Comparison of ENCODE assay signal across 28 cellular contexts in the genomic region with DNA sequence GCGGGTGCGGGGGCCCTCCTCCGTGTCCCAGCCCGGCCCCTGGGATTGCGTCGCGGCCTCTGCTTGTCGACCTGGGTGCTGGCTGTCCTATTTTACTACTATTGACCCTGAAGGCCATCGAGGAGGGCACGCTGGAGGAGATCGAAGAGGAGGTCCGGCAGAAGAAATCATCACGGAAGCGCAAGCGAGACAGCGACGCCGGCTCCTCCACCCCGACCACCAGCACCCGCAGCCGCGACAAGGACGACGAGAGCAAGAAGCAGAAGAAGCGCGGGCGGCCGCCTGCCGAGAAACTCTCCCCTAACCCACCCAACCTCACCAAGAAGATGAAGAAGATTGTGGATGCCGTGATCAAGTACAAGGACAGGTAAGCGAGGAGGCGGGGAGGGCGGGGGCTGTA.
"Had no signal": no experiment of that assay in that cellular context is flagged by ENCODE, and none has a peak within 500 bp of the region (broad histone marks: within the 10 kb centered on the region; RNA-seq: fewer than 3 reads in every experiment).

No MANE protein-coding gene starts in this region.

- H3K4me3 ChIP-seq: ascending aorta, esophagus muscularis mucosa, left ventricle myocardium inferior, psoas muscle, tibial nerve had no signal

- H2AFZ ChIP-seq: parathyroid adenoma had no signal

- H3K27me3 ChIP-seq: ascending aorta, brain microvascular endothelial cell, esophagus muscularis mucosa, tibial nerve had no signal

- H3K27ac Mint-ChIP-seq: activated naive CD4-positive, alpha-beta T cell treated with anti-CD3 and anti-CD28 coated beads for 36 hours; activated T-cell treated with anti-CD3 and anti-CD28 coated beads, Interleukin-2, amount 50 U/mL, for 72 hours; mesothelial cell of epicardium; naive B cell; T-helper 1 cell treated with Interleukin-12 subunit alpha and Interleukin-12 subunit beta and Interleukin-4 antibody, amounts not matched to agents 30 μg/mL and 1 μg/mL, for 36 hours; WTC11 had no signal

- FAIRE-seq: frontal cortex, islet of Langerhans, urothelium cell line had no signal

- DNase-seq: activated CD4-positive, alpha-beta T cell treated with anti-CD3 and anti-CD28 coated beads for 1 hour; activated CD4-positive, alpha-beta T cell treated with anti-CD3 and anti-CD28 coated beads, Interleukin-2, amount 50 U/mL, for 1 hour; activated effector memory CD4-positive, alpha-beta T cell treated with anti-CD3 and anti-CD28 coated beads, Interleukin-2, amount 50 U/mL, for 16 hours; activated naive CD4-positive, alpha-beta T cell treated with anti-CD3 and anti-CD28 coated beads for 36 hours; activated naive CD8-positive, alpha-beta T cell treated with anti-CD3 and anti-CD28 coated beads for 36 hours; activated T-cell treated with anti-CD3 and anti-CD28 coated beads for 4 hours; activated T-cell treated with anti-CD3 and anti-CD28 coated beads, Interleukin-2, amount 50 U/mL, for 72 hours; brain microvascular endothelial cell; caudate nucleus; endodermal cell; left ventricle myocardium inferior; naive B cell; nucleus accumbens; psoas muscle; stimulated activated naive CD4-positive, alpha-beta T cell; SW 1271; T1000 had no signal

- H3K9me3 ChIP-seq: ascending aorta, esophagus muscularis mucosa, left ventricle myocardium inferior, psoas muscle, tibial nerve had no signal

- ATAC-seq: activated T-cell treated with anti-CD3 and anti-CD28 coated beads, Interleukin-2, amount 50 U/mL, for 72 hours; psoas muscle; WTC11 had no signal

- H3K4me3 Mint-ChIP-seq: activated naive CD4-positive, alpha-beta T cell treated with anti-CD3 and anti-CD28 coated beads for 36 hours; activated naive CD8-positive, alpha-beta T cell treated with anti-CD3 and anti-CD28 coated beads for 36 hours; activated T-cell treated with anti-CD3 and anti-CD28 coated beads, Interleukin-2, amount 50 U/mL, for 72 hours; endodermal cell; mesothelial cell of epicardium; neural crest cell; T-helper 1 cell treated with Interleukin-12 subunit alpha and Interleukin-12 subunit beta and Interleukin-4 antibody, amounts not matched to agents 30 μg/mL and 1 μg/mL, for 36 hours; WTC11 had no signal

- H3K9me3 Mint-ChIP-seq: activated naive CD4-positive, alpha-beta T cell treated with anti-CD3 and anti-CD28 coated beads for 36 hours; activated naive CD8-positive, alpha-beta T cell treated with anti-CD3 and anti-CD28 coated beads for 36 hours; activated T-cell treated with anti-CD3 and anti-CD28 coated beads, Interleukin-2, amount 50 U/mL, for 72 hours; endodermal cell; mesothelial cell of epicardium; naive B cell; neural crest cell; T-helper 1 cell treated with Interleukin-12 subunit alpha and Interleukin-12 subunit beta and Interleukin-4 antibody, amounts not matched to agents 30 μg/mL and 1 μg/mL, for 36 hours; WTC11 had no signal

- H3K4me1 Mint-ChIP-seq: activated naive CD8-positive, alpha-beta T cell treated with anti-CD3 and anti-CD28 coated beads for 36 hours; endodermal cell; mesothelial cell of epicardium; neural crest cell; WTC11 had no signal

- H3K4me1 ChIP-seq: parathyroid adenoma had no signal

- H3K27ac ChIP-seq: ascending aorta, brain microvascular endothelial cell, esophagus muscularis mucosa, left ventricle myocardium inferior, parathyroid adenoma, psoas muscle, tibial nerve had no signal

- H3K27me3 Mint-ChIP-seq: activated naive CD8-positive, alpha-beta T cell treated with anti-CD3 and anti-CD28 coated beads for 36 hours had no signal

- H3K9ac ChIP-seq: parathyroid adenoma had no signal
